ENCODE assay signal across 10 cellular contexts in genomic region chrX:129665916-129666644, GRCh38. TPM values are rescaled to one million over a fixed set of nuclear protein-coding genes. Genes with fewer than 3 reads are reported as not detected.
A peak's percentile ranks its signal among the peaks of the same experiment; 100 is the strongest.
DNase-seq lines count a peak whose midpoint lies in the region; ATAC-seq and TF ChIP-seq lines count a peak whose summit lies in the region.
"Had no signal": no experiment of that assay in that cellular context is flagged by ENCODE, and none has a peak within 500 bp of the region (broad histone marks: within the 10 kb centered on the region; RNA-seq: fewer than 3 reads in every experiment).

No MANE protein-coding gene starts in this region.

- no peaks in the 10 kb centered on the region for H3K4me1 ChIP-seq in HEK293 (ENCODE audit: control insufficient read depth, insufficient read depth, low read length)
- peaks cover 10 to 21% of the 10 kb centered on the region in 2 donors for H3K4me1 ChIP-seq in thoracic aorta (ENCODE audit: control insufficient read depth in 1 of 2, low read depth in 2 of 2)

- no peaks in the 10 kb centered on the region for H3K36me3 ChIP-seq in HEK293 (ENCODE audit: control insufficient read depth in 2 of 2, insufficient read depth in 1 of 2, low read length in 2 of 2)
- no peaks in the 10 kb centered on the region for H3K36me3 ChIP-seq in thoracic aorta

- H3K9me3 ChIP-seq in HEK293 (ENCODE audit: control insufficient read depth, insufficient read depth, low read depth, low read length) (no peaks in the 10 kb centered on the region; the same call in none of the 2 replicates), thoracic aorta (no peaks in the 10 kb centered on the region)

- peak; percentile 24 to 70 for DNase-seq in SW 1271 (lab: John Stamatoyannopoulos, UW)
- peak; percentile 68 to 82 for DNase-seq in foreskin fibroblast
- no peak for DNase-seq in thoracic aorta (ENCODE audit: low spot score)
- DNase-seq in hypothalamus (lab: John Stamatoyannopoulos, UW) = no peak
- DNase-seq in activated effector memory CD4-positive, alpha-beta T cell treated with Interleukin-2 at 50 U/mL for 16 hours = no peak
- DNase-seq: activated naive CD4-positive, alpha-beta T cell treated with anti-CD3 and anti-CD28 coated beads, Interleukin-2, amount 50 U/mL, for 16 hours; NCI-H187 treated with DMSO at 0.1 percent for 48 hours had no signal

- H3K27ac ChIP-seq in HEK293 (ENCODE audit: extremely low read depth, low read depth, low read length) (no peak overlapping the region), thoracic aorta (peak overlapping the region; percentile 65 to 66)

- TF ChIP-seq CTCF in HEK293 (tag by site-specific recombination; IDR thresholded peaks at IDR 0.05) (no peak), foreskin fibroblast (IDR thresholded peaks at IDR 0.05; ENCODE audit: low read depth, low read length) (no peak), thoracic aorta (IDR thresholded peaks at IDR 0.05) (no peak)

- no peaks in the 10 kb centered on the region for H3K27me3 ChIP-seq in thoracic aorta (replicated peaks; ENCODE audit: insufficient read depth)

- ATAC-seq in thoracic aorta (ENCODE audit: insufficient number of reproducible peaks, low FRiP score, low read depth) (peak; percentile 78), GM21619 (IDR thresholded peaks at IDR 0.05; ENCODE audit: unreplicated experiment) (no peak)

- CTCF ChIA-PET in HEK293 (lab: Yijun Ruan, JAX) = interaction anchor here (1.0 to 1.4 kb wide), 4 partner anchors 13 to 61 kb away, joined by 3 to 5 read pairs (median 3); no protein-coding TSS in a partner anchor

- H3K4me3 ChIP-seq in HEK293 (ENCODE audit: low read depth, low read length) (no peak overlapping the region), foreskin fibroblast (ENCODE audit: low read depth in 1 of 2, low read length in 2 of 2) (no peak overlapping the region), thoracic aorta (no peak overlapping the region)
- H3K4me3 ChIP-seq: skin epidermis had no signal

- POLR2A ChIA-PET in HEK293 (lab: Yijun Ruan, JAX) = no interaction called here

TF ChIP-seq in HEK293, 187 proteins besides CTCF, POLR2A, EP300 and RAD21:
- TF ChIP-seq ZNF19 (tag by site-specific recombination; IDR thresholded peaks at IDR 0.05; ENCODE audit: low read depth) (no peak), ZNF10 (tag by site-specific recombination; IDR thresholded peaks at IDR 0.05) (no peak), ZNF571 (tag by site-specific recombination; IDR thresholded peaks at IDR 0.05) (no peak), ZNF660 (tag by site-specific recombination; IDR thresholded peaks at IDR 0.05) (no peak), MZF1 (tag by site-specific recombination; IDR thresholded peaks at IDR 0.05; ENCODE audit: borderline replicate concordance) (no peak), GFI1B (tag by site-specific recombination; IDR thresholded peaks at IDR 0.05) (no peak), PRDM1 (tag by site-specific recombination; IDR thresholded peaks at IDR 0.05) (0 out of 2 replicates have a peak, but pooled peaks have one; percentile 6), ZNF629 (tag by site-specific recombination; IDR thresholded peaks at IDR 0.05) (no peak), ZNF624 (tag by site-specific recombination; IDR thresholded peaks at IDR 0.05) (no peak), ZNF184 (tag by site-specific recombination; IDR thresholded peaks at IDR 0.05) (peak; percentile 81; the same call in 1 of the 2 replicates)

RNA-seq across cellular contexts. Expression of gene APLN, which starts 11.3 kb away (rescaled TPM):
- total RNA-seq in thoracic aorta = 1 to 10 TPM; 1.1 to 1.8 TPM

Comparison
In these comparisons a context has a peak if more than half of its experiments do, and no peak if none do; other contexts are left out.
1. DNase-seq: peak in SW 1271 (2 of 2) and foreskin fibroblast (2 of 2); none in thoracic aorta (single experiment), hypothalamus (0 of 51) and activated effector memory CD4-positive, alpha-beta T cell treated with Interleukin-2 at 50 U/mL for 16 hours (single experiment).